In genomic region chr20:61170521-61170920, GRCh38 we compare ENCODE assay signal across 18 cellular contexts.
DNase-seq lines count a peak whose midpoint lies in the region; ATAC-seq and TF ChIP-seq lines count a peak whose summit lies in the region.
"Had no signal": no experiment of that assay in that cellular context is flagged by ENCODE, and none has a peak within 500 bp of the region (broad histone marks: within the 10 kb centered on the region; RNA-seq: fewer than 3 reads in every experiment).

No MANE protein-coding gene starts in this region.

- H3K9ac ChIP-seq in HUES64 (ENCODE audit: low read depth, low read length) (no peak overlapping the region), mesendoderm (ENCODE audit: low read length) (no peak overlapping the region)

- no peak overlapping the region for H3K4ac ChIP-seq in mesendoderm (ENCODE audit: low read depth, low read length)

- no peak overlapping the region for H2AK5ac ChIP-seq in mesendoderm (ENCODE audit: low read length)

- intact Hi-C loops in gastrocnemius medialis (cut with DNase I; ENCODE audit: low total_unique reads) = no loop called here

- ATAC-seq in GM21447 (IDR thresholded peaks at IDR 0.05; ENCODE audit: unreplicated experiment) (no peak), HG02973 (IDR thresholded peaks at IDR 0.05; ENCODE audit: unreplicated experiment) (no peak), GM19455 (IDR thresholded peaks at IDR 0.05; ENCODE audit: unreplicated experiment) (no peak), gastrocnemius medialis (no peak)
- ATAC-seq: GM12878 had no signal

- H2BK5ac ChIP-seq in mesendoderm (ENCODE audit: low read length) = no peak overlapping the region

- H4K5ac ChIP-seq in mesendoderm (ENCODE audit: low read length) = no peak overlapping the region

- H2BK15ac ChIP-seq in mesendoderm (replicated peaks; ENCODE audit: low read depth) = no peak overlapping the region

- in situ Hi-C loops in ACHN (cut with HindIII; ENCODE audit: low pct_ligation_motif_present, low pct_unique_long_range_greater_than_20kb, low sequenced_read_pairs) (no loop called here), gastrocnemius medialis (cut with MboI; ENCODE audit: low sequenced_read_pairs in 4 of 4) (no loop called here)

- H3K4me2 ChIP-seq in mesendoderm (ENCODE audit: low read length) = no peak overlapping the region

- H3K79me1 ChIP-seq in mesendoderm (ENCODE audit: low read length) = no peaks in the 10 kb centered on the region

- H3K9me3 ChIP-seq in HUES64 (ENCODE audit: insufficient read depth, low read depth, low read length) (no peaks in the 10 kb centered on the region), gastrocnemius medialis (no peaks in the 10 kb centered on the region)
- H3K9me3 ChIP-seq: Caco-2 had no signal

- H3K36me3 ChIP-seq in HUES64 (ENCODE audit: insufficient read depth, low read length) (no peaks in the 10 kb centered on the region), mesendoderm (ENCODE audit: control insufficient read depth, insufficient read depth, low read length) (no peaks in the 10 kb centered on the region), gastrocnemius medialis (no peaks in the 10 kb centered on the region)

- DNase-seq in ACHN (peak; percentile 19), iPS DF 19.7 (ENCODE audit: low read depth, low spot score) (peak; percentile 82), mesendoderm (peak; percentile 74), gastrocnemius medialis (no peak)
- DNase-seq: CD4-positive, alpha-beta T cell; NCI-H1105; NCI-H1694; NCI-H2081 treated with DMSO at 0.1 percent for 48 hours; NCI-H774; SHP77 had no signal

- no peaks in the 10 kb centered on the region for H3K79me2 ChIP-seq in mesendoderm (ENCODE audit: control insufficient read depth, insufficient read depth, low read length)

- H3K56ac ChIP-seq in mesendoderm (ENCODE audit: low read length) = no peak overlapping the region

- H3K4me1 ChIP-seq in HUES64 (ENCODE audit: insufficient read depth, low read length) (peaks cover 7% of the 10 kb centered on the region), mesendoderm (ENCODE audit: control insufficient read depth, low read depth, low read length) (no peaks in the 10 kb centered on the region), gastrocnemius medialis (no peaks in the 10 kb centered on the region)
- H3K4me1 ChIP-seq: Caco-2 had no signal

- no peak overlapping the region for H3K18ac ChIP-seq in mesendoderm (ENCODE audit: low read length)

- H3K27ac ChIP-seq in HUES64 (ENCODE audit: low read depth, low read length) (peak overlapping the region; percentile 61; the same call in 1 of the 2 replicates), mesendoderm (ENCODE audit: low read depth, low read length) (no peak overlapping the region), gastrocnemius medialis (no peak overlapping the region)
- H3K27ac ChIP-seq: 22Rv1, SK-N-MC had no signal

- TF ChIP-seq POLR2A in gastrocnemius medialis (IDR thresholded peaks at IDR 0.05) = no peak

- H3K23ac ChIP-seq in mesendoderm (ENCODE audit: low read length) = no peak overlapping the region

- H3K4me3 ChIP-seq in HUES64 (ENCODE audit: low read length) (no peak overlapping the region), mesendoderm (ENCODE audit: low read length) (no peak overlapping the region), gastrocnemius medialis (no peak overlapping the region)
- H3K4me3 ChIP-seq: GM12878, SK-N-MC had no signal

- no peak overlapping the region for H2BK120ac ChIP-seq in mesendoderm (ENCODE audit: low read depth, low read length)

- H3K27me3 ChIP-seq in HUES64 (ENCODE audit: insufficient read depth, low read length) (no peaks in the 10 kb centered on the region), mesendoderm (ENCODE audit: insufficient read depth, low read length, poor library complexity) (no peaks in the 10 kb centered on the region), gastrocnemius medialis (no peaks in the 10 kb centered on the region)

- TF ChIP-seq CTCF in gastrocnemius medialis (IDR thresholded peaks at IDR 0.05 in 4 of 5, conservative IDR thresholded peaks at IDR 0.05 in 1 of 5) = no peak

- no peak overlapping the region for H4K8ac ChIP-seq in mesendoderm (ENCODE audit: low read depth, low read length)

- 46% methylated on average over 7 of the region's 7 CpGs for WGBS in HUES64
- no CpG with 5 or more reads among the region's 7 CpGs for WGBS in mesendoderm (ENCODE audit: extremely low coverage, insufficient coverage, low lambda C conversion rate)

Comparison
In these comparisons a context has a peak if more than half of its experiments do, and no peak if none do; other contexts are left out.
1. DNase-seq: peak in ACHN (single experiment), iPS DF 19.7 (single experiment) and mesendoderm (single experiment); none in gastrocnemius medialis (0 of 2).